Comparison of ENCODE assay signal across 23 cellular contexts in genomic region chr10:14025283-14025682, GRCh38.
"Had no signal": no experiment of that assay in that cellular context is flagged by ENCODE, and none has a peak within 500 bp of the region (broad histone marks: within the 10 kb centered on the region; RNA-seq: fewer than 3 reads in every experiment).

No MANE protein-coding gene starts in this region.

- H3K36me3 Mint-ChIP-seq: naive B cell; natural killer cell; stimulated activated effector memory CD8-positive, alpha-beta T cell treated with anti-CD3 and anti-CD28 coated beads, Interleukin-12 subunit alpha, Interleukin-12 subunit beta, amount 100 ng/mL, for 72 hours had no signal

- H3K27ac Mint-ChIP-seq: natural killer cell; stimulated activated effector memory CD8-positive, alpha-beta T cell treated with anti-CD3 and anti-CD28 coated beads, Interleukin-12 subunit alpha, Interleukin-12 subunit beta, amount 100 ng/mL, for 72 hours; stimulated activated naive CD8-positive, alpha-beta T cell treated with anti-CD3 and anti-CD28 coated beads, Interleukin-15, Interleukin-2, amounts not matched to agents 100 ng/mL and 50 ng/mL, for 24 hours had no signal

- H3K4me1 Mint-ChIP-seq: natural killer cell; stimulated activated effector memory CD8-positive, alpha-beta T cell treated with anti-CD3 and anti-CD28 coated beads, Interleukin-12 subunit alpha, Interleukin-12 subunit beta, amount 100 ng/mL, for 72 hours had no signal

- H3K27ac ChIP-seq: left lung, prostate gland, thoracic aorta, tibial artery, vagina had no signal

- H3K9me3 ChIP-seq: left lung, lower lobe of right lung, pancreas, prostate gland, spleen, suprapubic skin, thoracic aorta, tibial artery, vagina had no signal

- H3K36me3 ChIP-seq: left lung, lower lobe of right lung, pancreas, prostate gland, spleen, suprapubic skin, thoracic aorta, tibial artery, vagina had no signal

- H3K4me3 Mint-ChIP-seq: natural killer cell; stimulated activated effector memory CD8-positive, alpha-beta T cell treated with anti-CD3 and anti-CD28 coated beads, Interleukin-12 subunit alpha, Interleukin-12 subunit beta, amount 100 ng/mL, for 72 hours; stimulated activated naive CD8-positive, alpha-beta T cell treated with anti-CD3 and anti-CD28 coated beads, Interleukin-15, Interleukin-2, amounts not matched to agents 100 ng/mL and 50 ng/mL, for 24 hours had no signal

- H3K27me3 ChIP-seq: left lung, pancreas, suprapubic skin, vagina had no signal

- H3K4me1 ChIP-seq: left lung, pancreas, prostate gland had no signal

- H3K9me3 Mint-ChIP-seq: natural killer cell; stimulated activated effector memory CD8-positive, alpha-beta T cell treated with anti-CD3 and anti-CD28 coated beads, Interleukin-12 subunit alpha, Interleukin-12 subunit beta, amount 100 ng/mL, for 72 hours; stimulated activated naive CD8-positive, alpha-beta T cell treated with anti-CD3 and anti-CD28 coated beads, Interleukin-15, Interleukin-2, amounts not matched to agents 100 ng/mL and 50 ng/mL, for 24 hours had no signal

- ATAC-seq: left colon; lower lobe of right lung; natural killer cell; stimulated activated effector memory CD8-positive, alpha-beta T cell treated with anti-CD3 and anti-CD28 coated beads, Interleukin-12 subunit alpha, Interleukin-12 subunit beta, amount 100 ng/mL, for 72 hours had no signal

- H3K4me3 ChIP-seq: left lung, lower lobe of right lung, pancreas, prostate gland, tibial artery, vagina had no signal

- DNase-seq: kidney glomerular epithelial cell; left colon; left lung; lower lobe of right lung; mammary epithelial cell; mesenchymal stem cell; naive B cell; natural killer cell; pancreas; posterior cingulate gyrus; right cardiac atrium; small intestine; spleen; stimulated activated CD4-positive, alpha-beta T cell treated with anti-CD3 and anti-CD28 coated beads, Interleukin-4, amount 100 ng/mL, for 24 hours; stimulated activated naive CD4-positive, alpha-beta T cell; tibial artery; trophoblast cell had no signal
